Comparison of ENCODE assay signal across 8 cellular contexts in the genomic region with DNA sequence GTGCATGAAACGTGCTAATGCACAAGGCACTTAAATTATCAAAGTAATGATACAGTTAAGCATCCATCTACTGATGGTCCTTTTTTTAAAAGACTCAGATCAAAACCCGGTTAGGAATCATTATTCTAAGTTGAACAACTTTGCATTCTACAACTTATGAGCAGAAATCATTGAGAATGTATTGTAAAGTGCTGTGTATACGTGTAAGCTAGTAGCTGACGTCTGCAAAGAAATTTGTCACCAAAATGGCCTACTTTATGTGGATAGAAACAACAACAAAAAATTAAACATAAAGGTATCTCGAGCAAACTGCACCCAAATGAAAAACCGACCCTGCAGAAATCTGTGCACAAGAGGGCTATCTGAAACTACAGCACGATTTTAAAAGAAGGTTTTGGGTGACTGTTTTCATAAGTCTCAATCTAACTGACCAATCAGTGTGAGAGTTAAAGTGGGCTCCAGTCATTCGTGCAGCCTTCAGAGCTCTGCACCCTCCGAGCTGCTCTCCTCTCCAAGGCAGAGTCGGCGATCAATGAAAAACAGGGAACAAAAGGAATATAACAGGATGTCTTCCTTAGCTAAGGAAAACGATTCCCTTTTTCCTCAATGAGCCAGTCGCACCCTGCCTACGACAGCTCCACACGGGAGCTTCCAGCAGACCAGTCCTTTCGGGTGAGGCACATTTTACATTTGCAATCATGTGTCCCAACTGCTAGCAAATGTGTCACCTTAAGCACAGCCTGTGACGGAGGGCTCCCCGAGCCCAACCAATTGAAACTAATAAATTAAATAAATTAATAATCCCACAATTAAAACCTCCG.
A peak's percentile ranks its signal among the peaks of the same experiment; 100 is the strongest.
DNase-seq lines count a peak whose midpoint lies in the region; ATAC-seq and TF ChIP-seq lines count a peak whose summit lies in the region.

No MANE protein-coding gene starts in this region.

- POLR2A ChIA-PET in CD4-positive, alpha-beta T cell (lab: Charles Lee): interaction anchor here (1.0 to 3.8 kb wide), 7 partner anchors 8 to 188 kb away, joined by 3 to 71 read pairs (median 7); no protein-coding TSS in a partner anchor

- peak; percentile 38 for ATAC-seq in CD4-positive, alpha-beta T cell (ENCODE audit: poor library complexity)
- ATAC-seq in GM19023 (IDR thresholded peaks at IDR 0.05; ENCODE audit: unreplicated experiment) (peak; percentile 25), thoracic aorta (ENCODE audit: insufficient number of reproducible peaks, low FRiP score, low read depth) (no peak), HG03039 (IDR thresholded peaks at IDR 0.05; ENCODE audit: unreplicated experiment) (no peak)

- H3K4me3 Mint-ChIP-seq in CD4-positive, alpha-beta T cell: peak overlapping the region; percentile 95
- H3K4me3 Mint-ChIP-seq in mesothelial cell of epicardium: peak overlapping the region; percentile 88

- H3K36me3 ChIP-seq in KOPT-K1 (ENCODE audit: insufficient read depth, low read length) (no peaks in the 10 kb centered on the region), thoracic aorta (no peaks in the 10 kb centered on the region)

- H3K9me3 Mint-ChIP-seq in CD4-positive, alpha-beta T cell: no peaks in the 10 kb centered on the region
- no peaks in the 10 kb centered on the region for H3K9me3 Mint-ChIP-seq in mesothelial cell of epicardium

- H3K4me1 ChIP-seq in thoracic aorta (ENCODE audit: control insufficient read depth in 1 of 2, low read depth in 2 of 2): peaks cover 14 to 47% of the 10 kb centered on the region in 2 donors

- CTCF ChIA-PET in CD4-positive, alpha-beta T cell (lab: Charles Lee): interaction anchor here (1.8 kb wide), 1 partner anchor 83 kb away, joined by 5 read pairs; no protein-coding TSS in a partner anchor

- peak overlapping the region; percentile 62 for H3K27ac ChIP-seq in CD4-positive, alpha-beta T cell (ENCODE audit: low read depth, low read length)
- peak overlapping the region; percentile 82 for H3K27ac ChIP-seq in KOPT-K1 (ENCODE audit: low read depth, low read length, poor library complexity, severe bottlenecking)
- H3K27ac ChIP-seq in thoracic aorta: peak overlapping the region; percentile 62 to 74

- peaks cover 81% of the 10 kb centered on the region for H3K4me1 Mint-ChIP-seq in CD4-positive, alpha-beta T cell (ENCODE audit: low read depth)
- peaks cover 54% of the 10 kb centered on the region for H3K4me1 Mint-ChIP-seq in mesothelial cell of epicardium

- H3K4me3 ChIP-seq in WI38 (ENCODE audit: low read depth, low read length) (peak overlapping the region; percentile 78), epithelial cell of esophagus (ENCODE audit: low read length) (peak overlapping the region; percentile 78), thoracic aorta (peak overlapping the region; percentile 84)

- H3K27me3 ChIP-seq in CD4-positive, alpha-beta T cell (ENCODE audit: control insufficient read depth, insufficient read depth, low read length): no peaks in the 10 kb centered on the region
- no peaks in the 10 kb centered on the region for H3K27me3 ChIP-seq in thoracic aorta (replicated peaks; ENCODE audit: insufficient read depth)

- no peaks in the 10 kb centered on the region for H3K27me3 Mint-ChIP-seq in CD4-positive, alpha-beta T cell
- H3K27me3 Mint-ChIP-seq in mesothelial cell of epicardium (ENCODE audit: low read depth): no peaks in the 10 kb centered on the region

- TF ChIP-seq CTCF in CD4-positive, alpha-beta T cell (IDR thresholded peaks at IDR 0.05): no peak
- TF ChIP-seq CTCF in WI38 (IDR thresholded peaks at IDR 0.05; ENCODE audit: low read depth, low read length): no peak
- TF ChIP-seq CTCF in epithelial cell of esophagus (IDR thresholded peaks at IDR 0.05; ENCODE audit: insufficient read depth, low read depth, low read length, missing control alignments): no peak
- no peak for TF ChIP-seq CTCF in mesothelial cell of epicardium (IDR thresholded peaks at IDR 0.05; ENCODE audit: unreplicated experiment)
- TF ChIP-seq CTCF in thoracic aorta (IDR thresholded peaks at IDR 0.05): no peak

- intact Hi-C loops in CD4-positive, alpha-beta T cell (cut with DNase I, micrococcal nuclease): loop anchor here (2.0 to 5.0 kb wide), 5 partner anchors 83 to 200 kb away; a partner anchor contains a TSS

- DNase-seq in CD4-positive, alpha-beta T cell: peak in 7 of 10 experiments; percentile 5 to 41 (median 19)
- peak; percentile 46 for DNase-seq in epithelial cell of esophagus (ENCODE audit: low read depth)
- no peak for DNase-seq in mesothelial cell of epicardium (ENCODE audit: low spot score in 2 of 2, unreplicated experiment in 2 of 2)
- no peak for DNase-seq in thoracic aorta (ENCODE audit: low spot score)

- H3K27ac Mint-ChIP-seq in CD4-positive, alpha-beta T cell: peak overlapping the region; percentile 99
- H3K27ac Mint-ChIP-seq in mesothelial cell of epicardium: peak overlapping the region; percentile 86

- H3K36me3 Mint-ChIP-seq in CD4-positive, alpha-beta T cell (ENCODE audit: low read depth): peaks cover 43% of the 10 kb centered on the region
- H3K36me3 Mint-ChIP-seq in mesothelial cell of epicardium: peaks cover 1% of the 10 kb centered on the region

- no peaks in the 10 kb centered on the region for H3K9me3 ChIP-seq in CD4-positive, alpha-beta T cell (ENCODE audit: control insufficient read depth, low read length)
- H3K9me3 ChIP-seq in KOPT-K1 (ENCODE audit: insufficient read depth, low read length, poor library complexity, severe bottlenecking): no peaks in the 10 kb centered on the region
- H3K9me3 ChIP-seq in thoracic aorta: no peaks in the 10 kb centered on the region

Comparison
In these comparisons a context has a peak if more than half of its experiments do, and no peak if none do; other contexts are left out.
1. ATAC-seq: peak in CD4-positive, alpha-beta T cell (single experiment) and GM19023 (single experiment); none in thoracic aorta (single experiment) and HG03039 (single experiment).
2. DNase-seq: peak in CD4-positive, alpha-beta T cell (7 of 10) and epithelial cell of esophagus (single experiment); none in mesothelial cell of epicardium (0 of 2) and thoracic aorta (single experiment).
3. Peak in every context shown above with its lines, with median percentiles within 50 percentile points of each other: H3K27ac ChIP-seq and H3K4me3 ChIP-seq.